ENCODE assay signal across 1 cellular context in the genomic region with DNA sequence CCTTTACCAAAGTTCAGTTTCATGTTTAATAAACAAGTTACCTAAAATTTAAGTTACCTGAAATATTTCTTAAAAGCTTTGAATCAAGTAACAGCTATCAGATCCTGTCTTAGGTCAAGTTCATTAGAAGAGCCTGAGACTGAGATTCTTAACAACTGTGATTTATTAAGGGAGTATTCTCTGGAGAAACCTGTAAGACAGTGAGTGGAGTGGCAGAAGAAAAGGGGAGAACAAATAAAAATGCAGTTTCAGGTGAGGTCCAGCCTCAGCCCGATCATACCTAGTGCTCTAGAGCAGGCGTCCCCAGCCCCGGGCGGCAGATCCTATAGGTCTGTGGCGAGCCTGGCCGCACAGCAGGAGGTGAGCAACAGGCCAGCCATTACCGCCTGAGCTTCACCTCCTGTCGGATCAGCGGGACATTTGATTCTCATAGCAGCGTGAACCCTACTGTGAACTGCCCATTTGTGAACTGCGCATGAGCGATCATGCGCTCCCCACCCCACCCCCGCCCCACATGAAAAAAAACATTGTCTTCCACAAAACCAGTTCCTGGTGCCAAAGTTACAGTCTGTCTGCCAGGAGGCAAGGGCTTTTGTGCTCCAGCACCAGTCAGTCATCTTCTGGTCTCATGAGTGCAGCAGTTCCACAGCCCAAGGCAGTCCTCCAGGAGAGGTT.
A peak's percentile ranks its signal among the peaks of the same experiment; 100 is the strongest.
TF ChIP-seq lines count a peak whose summit lies in the region.

No MANE protein-coding gene starts in this region.

TF ChIP-seq in Ishikawa, 13 proteins besides CTCF, POLR2A, EP300 and RAD21 (continued from another document):
- TF ChIP-seq TEAD4 (IDR thresholded peaks at IDR 0.05) (peak; percentile 60), CEBPB (IDR thresholded peaks at IDR 0.05) (no peak), NFIC (IDR thresholded peaks at IDR 0.05) (peak; percentile 94), MAX (IDR thresholded peaks at IDR 0.05) (peak; percentile 68), TCF12 (IDR thresholded peaks at IDR 0.05; ENCODE audit: low read depth) (peak; percentile 86), TAF1 (IDR thresholded peaks at IDR 0.05; ENCODE audit: low read depth) (no peak), ZBTB7A (IDR thresholded peaks at IDR 0.05; ENCODE audit: low read depth) (no peak)
